ENCODE assay signal across 8 cellular contexts in genomic region chr18:63788447-63789096, GRCh38. TPM values are rescaled to one million over a fixed set of nuclear protein-coding genes. Genes with fewer than 3 reads are reported as not detected.
DNase-seq lines count a peak whose midpoint lies in the region; ATAC-seq, FAIRE-seq and TF ChIP-seq lines count a peak whose summit lies in the region.

No MANE protein-coding gene starts in this region.

- no peak overlapping the region for H3K9ac ChIP-seq in HepG2 (ENCODE audit: insufficient read depth, low read depth, low read length)

- POLR2A ChIA-PET in HepG2 (lab: Yijun Ruan, JAX) = no interaction called here

- no peaks in the 10 kb centered on the region for H3K4me1 ChIP-seq in HepG2 (ENCODE audit: insufficient read depth, low read length)

- FAIRE-seq in HepG2 (lab: Jason Lieb, UNC) = no peak

- TF ChIP-seq CTCF in HepG2 (CRISPR knock-in tag; IDR thresholded peaks at IDR 0.05) = no peak

- CTCF ChIA-PET in HepG2 (lab: Yijun Ruan, JAX; ENCODE audit: low intra/inter-chr PET ratio, low total read pairs) = no interaction called here

- intact Hi-C loops in HepG2 (cut with micrococcal nuclease; ENCODE audit: unreplicated experiment) = no loop called here

- no peaks in the 10 kb centered on the region for H3K27me3 ChIP-seq in HepG2 (ENCODE audit: control insufficient read depth in 1 of 2, insufficient read depth in 2 of 2, low read length in 2 of 2)

- DNase-seq in KBM-7 = peak; percentile 2
- DNase-seq in activated T-cell treated with anti-CD3 and anti-CD28 coated beads for 4 hours = peak; percentile 24
- DNase-seq in HepG2 (ENCODE audit: low spot score) = no peak
- no peak for DNase-seq in T-helper 9 cell

- no peaks in the 10 kb centered on the region for H3K79me2 ChIP-seq in HepG2 (ENCODE audit: insufficient read depth, low read length)

- H2AFZ ChIP-seq in HepG2 (ENCODE audit: low read length) = no peak overlapping the region

- ATAC-seq in GM18867 (IDR thresholded peaks at IDR 0.05; ENCODE audit: unreplicated experiment) (peak; percentile 74), HepG2 (no peak), HG03135 (IDR thresholded peaks at IDR 0.05; ENCODE audit: unreplicated experiment) (no peak), HG02885 (IDR thresholded peaks at IDR 0.05; ENCODE audit: poor library complexity, unreplicated experiment) (no peak), HG02678 (IDR thresholded peaks at IDR 0.05; ENCODE audit: unreplicated experiment) (no peak)

- no peak for TF ChIP-seq EP300 in HepG2 (IDR thresholded peaks at IDR 0.05; ENCODE audit: low read depth in 2 of 2, low read length in 2 of 2)
- no peak for TF ChIP-seq EP300 in HepG2 (CRISPR knock-in tag; IDR thresholded peaks at IDR 0.05; ENCODE audit: borderline replicate concordance)

- H3K27ac ChIP-seq in HepG2 (ENCODE audit: extremely low read length, insufficient read depth, low read length) = no peak overlapping the region

- H3K4me3 ChIP-seq in HepG2 (replicated peaks in 1 of 3; ENCODE audit: insufficient read depth in 1 of 3, low read depth in 2 of 3, low read length in 3 of 3) = no peak overlapping the region

- TF ChIP-seq POLR2A in HepG2 (IDR thresholded peaks at IDR 0.05; ENCODE audit: insufficient read depth in 1 of 2, low read depth in 2 of 2, low read length in 2 of 2) = no peak

- H3K36me3 ChIP-seq in HepG2 (replicated peaks in 1 of 2; ENCODE audit: control insufficient read depth in 1 of 2, insufficient read depth in 2 of 2, low read length in 2 of 2) = no peaks in the 10 kb centered on the region

- in situ Hi-C loops in KBM-7 (cut with MboI; ENCODE audit: low pct_unique_long_range_greater_than_20kb, low sequenced_read_pairs) (no loop called here), HepG2 (cut with HindIII; ENCODE audit: extremely low pct_ligation_motif_present, low pct_unique_long_range_greater_than_20kb) (no loop called here)

- TF ChIP-seq RAD21 in HepG2 (CRISPR knock-in tag; IDR thresholded peaks at IDR 0.05) = no peak

- WGBS in HepG2 (ENCODE audit: low lambda C conversion rate) = 15% methylated on average over 3 of the region's 3 CpGs

- H3K9me3 ChIP-seq in HepG2 (ENCODE audit: low read length) = no peaks in the 10 kb centered on the region

- BruUV-seq in HepG2 (replicated peaks; lab: Mats Ljungman, UMichigan) = no TSS peak

- no peak overlapping the region for H3K4me2 ChIP-seq in HepG2 (ENCODE audit: low read depth, low read length)

- H4K20me1 ChIP-seq in HepG2 (ENCODE audit: insufficient read depth, low read length) = no peaks in the 10 kb centered on the region

TF ChIP-seq in HepG2, 621 proteins besides CTCF, POLR2A, EP300 and RAD21:
- TF ChIP-seq KMT2A (CRISPR knock-in tag; IDR thresholded peaks at IDR 0.05) (no peak), HOXA7 (CRISPR knock-in tag; IDR thresholded peaks at IDR 0.05) (no peak), ZNF18 (CRISPR knock-in tag; IDR thresholded peaks at IDR 0.05; ENCODE audit: insufficient replicate concordance) (no peak), CSRNP1 (CRISPR knock-in tag; IDR thresholded peaks at IDR 0.05) (no peak), ZBTB49 (CRISPR knock-in tag; IDR thresholded peaks at IDR 0.05; ENCODE audit: borderline replicate concordance) (no peak), ZNF414 (CRISPR knock-in tag; IDR thresholded peaks at IDR 0.05) (no peak), ATF7 (IDR thresholded peaks at IDR 0.05) (no peak), ATF7 (CRISPR knock-in tag; IDR thresholded peaks at IDR 0.05) (no peak), FOSL2 (CRISPR knock-in tag; IDR thresholded peaks at IDR 0.05) (peak; percentile 70)

RNA-seq across cellular contexts. Expression of gene SERPINB7, which starts 13.4 kb away (rescaled TPM):
- not detected in 2 replicates for total RNA-seq in HepG2 (2016; rRNA removed; fragmentation: Illumina TruSeq; extraction: Trizol)
- not detected in 2 replicates for total RNA-seq in HepG2 (2016; cell fraction: cytosol; rRNA removed; fragmentation: Illumina TruSeq; extraction: Trizol; ENCODE audit: low read depth)
- total RNA-seq in HepG2 (2016; cell fraction: insoluble cytoplasmic fraction; rRNA removed; fragmentation: Illumina TruSeq; extraction: Trizol) = not detected in 2 replicates
- total RNA-seq in HepG2 (2016; cell fraction: membrane; rRNA removed; fragmentation: Illumina TruSeq; extraction: Trizol) = not detected in 2 replicates
- not detected in 2 replicates for total RNA-seq in HepG2 (2016; cell fraction: nucleus; rRNA removed; fragmentation: Illumina TruSeq; extraction: Trizol)
- not detected in 2 replicates for polyA plus RNA-seq in HepG2 (2011; rRNA removed)
- polyA plus RNA-seq in HepG2 (2011; cell fraction: cytosol; rRNA removed) = not detected in 2 replicates
- polyA plus RNA-seq in HepG2 (2011; cell fraction: nucleus; rRNA removed) = not detected in 2 replicates
- polyA plus RNA-seq in HepG2 (2012) = not detected in 2 replicates
- polyA plus RNA-seq in HepG2 (2016; cell fraction: cytosol; fragmentation: Illumina TruSeq; extraction: Trizol; ENCODE audit: low read depth) = not detected in 2 replicates
- not detected in 2 replicates for polyA plus RNA-seq in HepG2 (2016; cell fraction: insoluble cytoplasmic fraction; fragmentation: Illumina TruSeq; extraction: Trizol; ENCODE audit: low read depth)
- not detected in 2 replicates for polyA plus RNA-seq in HepG2 (2016; cell fraction: membrane; fragmentation: Illumina TruSeq; extraction: Trizol; ENCODE audit: low read depth)
- not detected in 2 replicates for polyA plus RNA-seq in HepG2 (2016; cell fraction: nucleus; fragmentation: Illumina TruSeq; extraction: Trizol; ENCODE audit: insufficient read depth, low read depth)
- polyA minus RNA-seq in HepG2 (2011; rRNA and poly(A)+ RNA removed; ENCODE audit: low replicate concordance) = not detected in 2 replicates
- polyA minus RNA-seq in HepG2 (2011; cell fraction: cytosol; rRNA and poly(A)+ RNA removed) = not detected in 2 replicates
- not detected in 2 replicates for polyA minus RNA-seq in HepG2 (2011; cell fraction: nucleus; rRNA and poly(A)+ RNA removed)

Comparison
In these comparisons a context has a peak if more than half of its experiments do, and no peak if none do; other contexts are left out.
1. DNase-seq: peak in KBM-7 (single experiment) and activated T-cell treated with anti-CD3 and anti-CD28 coated beads for 4 hours (single experiment); none in HepG2 (single experiment) and T-helper 9 cell (single experiment).